ENCODE assay signal across 23 cellular contexts in the genomic region with DNA sequence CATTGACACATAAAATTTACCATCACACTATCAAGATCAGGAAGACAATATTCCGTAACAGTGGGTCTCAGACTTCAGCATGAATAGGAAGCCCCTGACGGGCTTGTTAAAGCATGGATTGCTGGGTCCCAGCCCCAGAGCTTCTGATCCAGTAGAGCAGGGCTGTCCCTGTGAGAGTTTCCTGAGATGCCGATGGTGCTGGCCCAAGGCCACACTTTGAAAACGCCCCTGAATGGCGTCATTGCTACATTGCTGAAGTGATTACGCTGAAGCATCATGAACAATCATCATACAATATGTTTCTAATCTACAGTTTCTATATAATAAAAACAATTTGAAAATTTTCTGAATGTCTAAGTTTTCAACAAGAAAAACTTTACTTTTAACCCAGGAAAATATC. TPM values are rescaled to one million over a fixed set of nuclear protein-coding genes. Genes with fewer than 3 reads are reported as not detected.
A peak's percentile ranks its signal among the peaks of the same experiment; 100 is the strongest.
DNase-seq lines count a peak whose midpoint lies in the region; ATAC-seq and TF ChIP-seq lines count a peak whose summit lies in the region.
"Had no signal": no experiment of that assay in that cellular context is flagged by ENCODE, and none has a peak within 500 bp of the region (broad histone marks: within the 10 kb centered on the region; RNA-seq: fewer than 3 reads in every experiment).

No MANE protein-coding gene starts in this region.

- no peaks in the 10 kb centered on the region for H3K9me2 ChIP-seq in GM23338 (ENCODE audit: insufficient read depth)

- H3F3A ChIP-seq in GM23338 (replicated peaks; ENCODE audit: low read depth): no peaks in the 10 kb centered on the region

- intact Hi-C loops in Right ventricle myocardium inferior (cut with DNase I) (loop anchor here (10.0 kb wide), 1 partner anchor 102 kb away; a partner anchor contains a TSS), cardiac septum (cut with DNase I) (loop anchor here (10.0 kb wide), 2 partner anchors 102 to 1058 kb away; a partner anchor contains a TSS), left ventricle myocardium superior (cut with micrococcal nuclease) (no loop called here), tibial artery (cut with DNase I; ENCODE audit: low total_unique reads) (loop anchor here (10.0 kb wide), 1 partner anchor 102 kb away; a partner anchor contains a TSS)

- H4K20me1 ChIP-seq in GM23338 (replicated peaks; ENCODE audit: insufficient read depth): no peaks in the 10 kb centered on the region

- DNase-seq in Right ventricle myocardium inferior (ENCODE audit: missing footprints): no peak
- no peak for DNase-seq in cardiac septum (ENCODE audit: low spot score)
- peak; percentile 36 for DNase-seq in fibroblast of mammary gland (ENCODE audit: low read depth)
- DNase-seq in left ventricle myocardium superior: peak; percentile 52
- peak in 1 of 2 donors; percentile 69 for DNase-seq in tibial artery
- DNase-seq in GM23338 (ENCODE audit: low spot score): no peak
- no peak for DNase-seq in GM13977 (ENCODE audit: low spot score)
- no peak for DNase-seq in NCI-H1417 treated with DMSO at 0.1 percent for 48 hours (lab: John Stamatoyannopoulos, UW)
- DNase-seq: Calu3; CD4-positive, alpha-beta T cell; EL; NCI-H1417; NCI-H187 treated with DMSO at 0.1 percent for 48 hours; NCI-H345; NCI-H524 treated with DMSO at 0.1 percent for 48 hours; PC-3; RPMI8226 had no signal

- in situ Hi-C loops in GM13977 (cut with MboI; ENCODE audit: low pct_unique_long_range_greater_than_20kb, low sequenced_read_pairs, unreplicated experiment): loop anchor here (25.0 kb wide), 2 partner anchors 486 to 1211 kb away; a partner anchor contains a TSS

- H3K4me3 Mint-ChIP-seq in GM23338: no peak overlapping the region
- H3K4me3 Mint-ChIP-seq: CD4-positive, alpha-beta T cell had no signal

- H2AFZ ChIP-seq in GM23338: no peak overlapping the region

- TF ChIP-seq CTCF in fibroblast of mammary gland (conservative IDR thresholded peaks at IDR 0.05; ENCODE audit: control insufficient read depth, insufficient read depth, low read depth, low read length) (no peak), tibial artery (IDR thresholded peaks at IDR 0.05) (no peak), GM23338 (conservative IDR thresholded peaks at IDR 0.05; ENCODE audit: low read depth in 2 of 2) (no peak), GM13977 (IDR thresholded peaks at IDR 0.05; ENCODE audit: extremely low read depth, insufficient read depth, missing control alignments) (no peak)

- H3K27me3 ChIP-seq in tibial artery: no peaks in the 10 kb centered on the region
- H3K27me3 ChIP-seq in GM23338 (ENCODE audit: insufficient read depth): no peaks in the 10 kb centered on the region

- no peaks in the 10 kb centered on the region for H3K9me3 Mint-ChIP-seq in GM23338
- H3K9me3 Mint-ChIP-seq: CD4-positive, alpha-beta T cell had no signal

- H3K4me1 Mint-ChIP-seq in GM23338: no peaks in the 10 kb centered on the region

- H3K4me3 ChIP-seq in fibroblast of mammary gland (ENCODE audit: control insufficient read depth, low read depth, low read length): no peak overlapping the region
- no peak overlapping the region for H3K4me3 ChIP-seq in tibial artery
- H3K4me3 ChIP-seq in GM23338: no peak overlapping the region
- H3K4me3 ChIP-seq: GM12878 had no signal

- H3K36me3 ChIP-seq in tibial artery: no peaks in the 10 kb centered on the region
- no peaks in the 10 kb centered on the region for H3K36me3 ChIP-seq in GM23338 (ENCODE audit: insufficient read depth)

- peaks cover 7 to 40% (median 21%) of the 10 kb centered on the region in 4 donors for H3K4me1 ChIP-seq in tibial artery
- no peaks in the 10 kb centered on the region; the same call in 1 of the 2 replicates for H3K4me1 ChIP-seq in GM23338 (ENCODE audit: insufficient read depth)

- H3K4me2 ChIP-seq in GM23338: no peak overlapping the region
- H3K4me2 ChIP-seq: KMS-11 had no signal

- no peaks in the 10 kb centered on the region for H3K79me2 ChIP-seq in GM23338 (replicated peaks; ENCODE audit: insufficient read depth)

- H3K36me3 Mint-ChIP-seq in GM23338 (ENCODE audit: low read depth): no peaks in the 10 kb centered on the region

- no peak overlapping the region for H3K27ac Mint-ChIP-seq in GM23338
- H3K27ac Mint-ChIP-seq: CD4-positive, alpha-beta T cell had no signal

- H3K27me3 Mint-ChIP-seq in GM23338 (ENCODE audit: insufficient read depth, low read depth, poor library complexity): peaks cover 3% of the 10 kb centered on the region

- H3K27ac ChIP-seq in tibial artery (peak overlapping the region; percentile 61 to 76), GM23338 (ENCODE audit: low read depth) (no peak overlapping the region)
- H3K27ac ChIP-seq: 22Rv1, KMS-11 had no signal

- H3K9me3 ChIP-seq in tibial artery: no peaks in the 10 kb centered on the region

- ATAC-seq in Right ventricle myocardium inferior (peak; percentile 59), left ventricle myocardium superior (peak; percentile 64), GM23338 (no peak)
- ATAC-seq: GM12878, HepG2, PC-3 had no signal

TF ChIP-seq in GM23338, 12 proteins besides CTCF, POLR2A, EP300 and RAD21 (continues in another document):
- TF ChIP-seq, protein P1, sequence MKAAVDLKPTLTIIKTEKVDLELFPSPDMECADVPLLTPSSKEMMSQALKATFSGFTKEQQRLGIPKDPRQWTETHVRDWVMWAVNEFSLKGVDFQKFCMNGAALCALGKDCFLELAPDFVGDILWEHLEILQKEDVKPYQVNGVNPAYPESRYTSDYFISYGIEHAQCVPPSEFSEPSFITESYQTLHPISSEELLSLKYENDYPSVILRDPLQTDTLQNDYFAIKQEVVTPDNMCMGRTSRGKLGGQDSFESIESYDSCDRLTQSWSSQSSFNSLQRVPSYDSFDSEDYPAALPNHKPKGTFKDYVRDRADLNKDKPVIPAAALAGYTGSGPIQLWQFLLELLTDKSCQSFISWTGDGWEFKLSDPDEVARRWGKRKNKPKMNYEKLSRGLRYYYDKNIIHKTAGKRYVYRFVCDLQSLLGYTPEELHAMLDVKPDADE (IDR thresholded peaks at IDR 0.05): no peak
- TF ChIP-seq EZH2phosphoT487 (IDR thresholded peaks at IDR 0.05; ENCODE audit: unreplicated experiment) (no peak), STAT1 (IDR thresholded peaks at IDR 0.05; ENCODE audit: unreplicated experiment) (no peak), CREB1 (CRISPR knock-in tag; IDR thresholded peaks at IDR 0.05; ENCODE audit: low read depth) (no peak), JUNB (IDR thresholded peaks at IDR 0.05; ENCODE audit: unreplicated experiment) (no peak)
- TF ChIP-seq, protein P2, sequence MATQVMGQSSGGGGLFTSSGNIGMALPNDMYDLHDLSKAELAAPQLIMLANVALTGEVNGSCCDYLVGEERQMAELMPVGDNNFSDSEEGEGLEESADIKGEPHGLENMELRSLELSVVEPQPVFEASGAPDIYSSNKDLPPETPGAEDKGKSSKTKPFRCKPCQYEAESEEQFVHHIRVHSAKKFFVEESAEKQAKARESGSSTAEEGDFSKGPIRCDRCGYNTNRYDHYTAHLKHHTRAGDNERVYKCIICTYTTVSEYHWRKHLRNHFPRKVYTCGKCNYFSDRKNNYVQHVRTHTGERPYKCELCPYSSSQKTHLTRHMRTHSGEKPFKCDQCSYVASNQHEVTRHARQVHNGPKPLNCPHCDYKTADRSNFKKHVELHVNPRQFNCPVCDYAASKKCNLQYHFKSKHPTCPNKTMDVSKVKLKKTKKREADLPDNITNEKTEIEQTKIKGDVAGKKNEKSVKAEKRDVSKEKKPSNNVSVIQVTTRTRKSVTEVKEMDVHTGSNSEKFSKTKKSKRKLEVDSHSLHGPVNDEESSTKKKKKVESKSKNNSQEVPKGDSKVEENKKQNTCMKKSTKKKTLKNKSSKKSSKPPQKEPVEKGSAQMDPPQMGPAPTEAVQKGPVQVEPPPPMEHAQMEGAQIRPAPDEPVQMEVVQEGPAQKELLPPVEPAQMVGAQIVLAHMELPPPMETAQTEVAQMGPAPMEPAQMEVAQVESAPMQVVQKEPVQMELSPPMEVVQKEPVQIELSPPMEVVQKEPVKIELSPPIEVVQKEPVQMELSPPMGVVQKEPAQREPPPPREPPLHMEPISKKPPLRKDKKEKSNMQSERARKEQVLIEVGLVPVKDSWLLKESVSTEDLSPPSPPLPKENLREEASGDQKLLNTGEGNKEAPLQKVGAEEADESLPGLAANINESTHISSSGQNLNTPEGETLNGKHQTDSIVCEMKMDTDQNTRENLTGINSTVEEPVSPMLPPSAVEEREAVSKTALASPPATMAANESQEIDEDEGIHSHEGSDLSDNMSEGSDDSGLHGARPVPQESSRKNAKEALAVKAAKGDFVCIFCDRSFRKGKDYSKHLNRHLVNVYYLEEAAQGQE (IDR thresholded peaks at IDR 0.05; ENCODE audit: unreplicated experiment): no peak

RNA-seq across cellular contexts. Expression of a gene that starts 38.0 kb away (rescaled TPM):
- total RNA-seq in Right ventricle myocardium inferior (not detected), cardiac septum (not detected), left ventricle myocardium superior (not detected)
- not detected in 2 replicates for total RNA-seq in GM23338 (2014; rRNA removed; shearing (Covaris generic))
- polyA plus RNA-seq in GM23338 (2016; fragmentation: Nextera tagmentation; extraction: Ambion mirVana): not detected in 2 replicates
- total RNA-seq: Calu3; CD4-positive, alpha-beta T cell; GM12878; H1; PC-3 had no signal
- polyA plus RNA-seq: BJ, H1, HepG2 had no signal

Comparison
In these comparisons a context has a peak if more than half of its experiments do, and no peak if none do; other contexts are left out.
1. DNase-seq: peak in fibroblast of mammary gland (single experiment) and left ventricle myocardium superior (single experiment); none in Right ventricle myocardium inferior (single experiment), cardiac septum (single experiment), GM23338 (single experiment), GM13977 (single experiment) and NCI-H1417 treated with DMSO at 0.1 percent for 48 hours (single experiment).